7 cellular contexts compared by ENCODE assay signal in genomic region chr6:30517767-30518504, GRCh38. TPM values are rescaled to one million over a fixed set of nuclear protein-coding genes. Genes with fewer than 3 reads are reported as not detected.
A peak's percentile ranks its signal among the peaks of the same experiment; 100 is the strongest.
DNase-seq lines count a peak whose midpoint lies in the region; ATAC-seq and TF ChIP-seq lines count a peak whose summit lies in the region.
"Not testable (repeated sequence)": the region's sequence is repeated elsewhere in the genome, so short reads cannot be mapped to it uniquely, and the experiment has no call there.

No MANE protein-coding gene starts in this region.

- H3K27me3 ChIP-seq in CD4-positive, alpha-beta memory T cell (ENCODE audit: insufficient read depth, low read length); heart right ventricle: not testable (repeated sequence)

- not testable (repeated sequence) for H3K9me3 ChIP-seq in CD4-positive, alpha-beta memory T cell (ENCODE audit: control insufficient read depth in 1 of 2, low read length in 2 of 2); heart right ventricle

- peaks cover 1 to 13% of the 10 kb centered on the region in 2 donors for H3K36me3 Mint-ChIP-seq in CD4-positive, alpha-beta memory T cell
- H3K36me3 Mint-ChIP-seq in T-cell, result peaks cover 18% of the 10 kb centered on the region
- peaks cover 43% of the 10 kb centered on the region for H3K36me3 Mint-ChIP-seq in activated CD8-positive, alpha-beta T cell treated with anti-CD3 and anti-CD28 coated beads for 36 hours (ENCODE audit: low read depth)
- H3K36me3 Mint-ChIP-seq in activated naive CD4-positive, alpha-beta T cell treated with anti-CD3 and anti-CD28 coated beads, Interleukin-2, amount 50 U/mL, for 24 hours, result peaks cover 21% of the 10 kb centered on the region
- not testable (repeated sequence) for H3K36me3 Mint-ChIP-seq in natural killer cell
- H3K36me3 Mint-ChIP-seq in stimulated activated effector memory CD8-positive, alpha-beta T cell treated with anti-CD3 and anti-CD28 coated beads, Interleukin-12 subunit alpha, Interleukin-12 subunit beta, amount 100 ng/mL, for 72 hours, result peaks cover 15% of the 10 kb centered on the region

- not testable (repeated sequence) for ATAC-seq in T-cell (replicated peaks in 1 of 4); activated CD8-positive, alpha-beta T cell treated with anti-CD3 and anti-CD28 coated beads for 36 hours; natural killer cell; stimulated activated effector memory CD8-positive, alpha-beta T cell treated with anti-CD3 and anti-CD28 coated beads, Interleukin-12 subunit alpha, Interleukin-12 subunit beta, amount 100 ng/mL, for 72 hours
- ATAC-seq in heart right ventricle, result peak in 1 of 8 donors; percentile 39

- H3K4me3 ChIP-seq in CD4-positive, alpha-beta memory T cell (ENCODE audit: low read length in 2 of 2); heart right ventricle: not testable (repeated sequence)

- H3K4me1 Mint-ChIP-seq in CD4-positive, alpha-beta memory T cell, result peaks cover 28 to 68% (median 43%) of the 10 kb centered on the region in 4 donors
- peaks cover 60 to 67% (median 60%) of the 10 kb centered on the region in 3 donors for H3K4me1 Mint-ChIP-seq in T-cell
- peaks cover 55% of the 10 kb centered on the region for H3K4me1 Mint-ChIP-seq in activated CD8-positive, alpha-beta T cell treated with anti-CD3 and anti-CD28 coated beads for 36 hours (ENCODE audit: low read depth)
- H3K4me1 Mint-ChIP-seq in activated naive CD4-positive, alpha-beta T cell treated with anti-CD3 and anti-CD28 coated beads, Interleukin-2, amount 50 U/mL, for 24 hours, result peaks cover 71% of the 10 kb centered on the region
- H3K4me1 Mint-ChIP-seq in natural killer cell, result peaks cover 31 to 32% of the 10 kb centered on the region in 2 donors
- H3K4me1 Mint-ChIP-seq in stimulated activated effector memory CD8-positive, alpha-beta T cell treated with anti-CD3 and anti-CD28 coated beads, Interleukin-12 subunit alpha, Interleukin-12 subunit beta, amount 100 ng/mL, for 72 hours, result peaks cover 43% of the 10 kb centered on the region

- not testable (repeated sequence) for H3K36me3 ChIP-seq in CD4-positive, alpha-beta memory T cell (ENCODE audit: insufficient read depth, low read length); heart right ventricle

- H3K27ac ChIP-seq in CD4-positive, alpha-beta memory T cell (ENCODE audit: low read depth, low read length), result not testable (repeated sequence)
- peak overlapping the region in 8 of 10 donors; percentile 10 to 98 (median 92) for H3K27ac ChIP-seq in heart right ventricle

- peak overlapping the region; percentile 78 to 99 (median 87) for H3K27ac Mint-ChIP-seq in CD4-positive, alpha-beta memory T cell
- H3K27ac Mint-ChIP-seq in T-cell (peak overlapping the region; percentile 82 to 86), natural killer cell (peak overlapping the region; percentile 93 to 96)
- peak overlapping the region; percentile 97 for H3K27ac Mint-ChIP-seq in activated CD8-positive, alpha-beta T cell treated with anti-CD3 and anti-CD28 coated beads for 36 hours
- peak overlapping the region; percentile 84 for H3K27ac Mint-ChIP-seq in activated naive CD4-positive, alpha-beta T cell treated with anti-CD3 and anti-CD28 coated beads, Interleukin-2, amount 50 U/mL, for 24 hours
- H3K27ac Mint-ChIP-seq in stimulated activated effector memory CD8-positive, alpha-beta T cell treated with anti-CD3 and anti-CD28 coated beads, Interleukin-12 subunit alpha, Interleukin-12 subunit beta, amount 100 ng/mL, for 72 hours, result peak overlapping the region; percentile 56

- TF ChIP-seq CTCF in activated CD8-positive, alpha-beta T cell treated with anti-CD3 and anti-CD28 coated beads for 36 hours (IDR thresholded peaks at IDR 0.05); heart right ventricle (IDR thresholded peaks at IDR 0.05); natural killer cell (IDR thresholded peaks at IDR 0.05): not testable (repeated sequence)

- 93% methylated on average over 21 of the region's 21 CpGs for WGBS in heart right ventricle, 2 donors

- intact Hi-C loops in CD4-positive, alpha-beta memory T cell (cut with micrococcal nuclease); activated CD8-positive, alpha-beta T cell treated with anti-CD3 and anti-CD28 coated beads for 36 hours (cut with micrococcal nuclease); heart right ventricle (cut with DNase I): not testable (repeated sequence)
- intact Hi-C loops in natural killer cell (cut with micrococcal nuclease), result loop anchor here (2.0 kb wide), 1 partner anchor 15 kb away; no protein-coding TSS in a partner anchor

- peak overlapping the region in 7 of 8 donors; percentile 6 to 60 (median 32) for H3K4me3 Mint-ChIP-seq in CD4-positive, alpha-beta memory T cell
- peak overlapping the region in 2 of 3 donors; percentile 36 to 89 for H3K4me3 Mint-ChIP-seq in T-cell
- peak overlapping the region; percentile 37 for H3K4me3 Mint-ChIP-seq in activated CD8-positive, alpha-beta T cell treated with anti-CD3 and anti-CD28 coated beads for 36 hours
- peak overlapping the region; percentile 68 for H3K4me3 Mint-ChIP-seq in activated naive CD4-positive, alpha-beta T cell treated with anti-CD3 and anti-CD28 coated beads, Interleukin-2, amount 50 U/mL, for 24 hours
- peak overlapping the region; percentile 57 for H3K4me3 Mint-ChIP-seq in natural killer cell
- H3K4me3 Mint-ChIP-seq in stimulated activated effector memory CD8-positive, alpha-beta T cell treated with anti-CD3 and anti-CD28 coated beads, Interleukin-12 subunit alpha, Interleukin-12 subunit beta, amount 100 ng/mL, for 72 hours, result peak overlapping the region; percentile 6

- CTCF ChIA-PET in CD4-positive, alpha-beta memory T cell (lab: Charles Lee; ENCODE audit: partially characterized antibody), result interaction anchor here (0.8 to 5.5 kb wide), 10 partner anchors 12 to 97 kb away, joined by 3 to 40 read pairs (median 6); no protein-coding TSS in a partner anchor
- CTCF ChIA-PET in T-cell (lab: Charles Lee), result interaction anchor here (0.6 to 1.6 kb wide), 6 partner anchors 9 to 81 kb away, joined by 3 to 11 read pairs (median 6); no protein-coding TSS in a partner anchor
- CTCF ChIA-PET in activated CD8-positive, alpha-beta T cell treated with anti-CD3 and anti-CD28 coated beads for 36 hours (lab: Charles Lee), result interaction anchor here (0.8 to 2.6 kb wide), 7 partner anchors 9 to 34 kb away, joined by 3 to 18 read pairs (median 5); no protein-coding TSS in a partner anchor

- POLR2A ChIA-PET in CD4-positive, alpha-beta memory T cell (lab: Charles Lee; ENCODE audit: partially characterized antibody), result interaction anchor here (1.0 to 21.2 kb wide), 8 partner anchors 9 to 226 kb away, joined by 3 to 743 read pairs (median 16); partner anchors contain the start of genes GNL1, HLA-E and PRR3
- POLR2A ChIA-PET in T-cell (lab: Charles Lee), result not testable (repeated sequence)
- POLR2A ChIA-PET in activated CD8-positive, alpha-beta T cell treated with anti-CD3 and anti-CD28 coated beads for 36 hours (lab: Charles Lee), result interaction anchor here (0.9 to 14.0 kb wide), 7 partner anchors 8 to 98 kb away, joined by 4 to 251 read pairs (median 4); no protein-coding TSS in a partner anchor

- H3K27me3 Mint-ChIP-seq in CD4-positive, alpha-beta memory T cell; T-cell; activated CD8-positive, alpha-beta T cell treated with anti-CD3 and anti-CD28 coated beads for 36 hours; activated naive CD4-positive, alpha-beta T cell treated with anti-CD3 and anti-CD28 coated beads, Interleukin-2, amount 50 U/mL, for 24 hours; natural killer cell (ENCODE audit: low read depth in 2 of 2): not testable (repeated sequence)

- not testable (repeated sequence) for DNase-seq in CD4-positive, alpha-beta memory T cell; T-cell; activated CD8-positive, alpha-beta T cell treated with anti-CD3 and anti-CD28 coated beads for 36 hours; heart right ventricle; natural killer cell; stimulated activated effector memory CD8-positive, alpha-beta T cell treated with anti-CD3 and anti-CD28 coated beads, Interleukin-12 subunit alpha, Interleukin-12 subunit beta, amount 100 ng/mL, for 72 hours (ENCODE audit: low spot score in 2 of 2)

- peaks cover 0 to 11% (median 7%) of the 10 kb centered on the region in 8 donors for H3K9me3 Mint-ChIP-seq in CD4-positive, alpha-beta memory T cell
- H3K9me3 Mint-ChIP-seq in T-cell, result peaks cover 2 to 12% (median 7%) of the 10 kb centered on the region in 3 donors
- H3K9me3 Mint-ChIP-seq in activated CD8-positive, alpha-beta T cell treated with anti-CD3 and anti-CD28 coated beads for 36 hours, result peaks cover 40% of the 10 kb centered on the region
- H3K9me3 Mint-ChIP-seq in activated naive CD4-positive, alpha-beta T cell treated with anti-CD3 and anti-CD28 coated beads, Interleukin-2, amount 50 U/mL, for 24 hours; natural killer cell; stimulated activated effector memory CD8-positive, alpha-beta T cell treated with anti-CD3 and anti-CD28 coated beads, Interleukin-12 subunit alpha, Interleukin-12 subunit beta, amount 100 ng/mL, for 72 hours: not testable (repeated sequence)

- peaks cover 48% of the 10 kb centered on the region for H3K4me1 ChIP-seq in CD4-positive, alpha-beta memory T cell (ENCODE audit: insufficient read depth, low read length)
- H3K4me1 ChIP-seq in heart right ventricle, result peaks cover 0 to 23% (median 7%) of the 10 kb centered on the region in 9 donors

RNA-seq across cellular contexts. Expression of gene HLA-E, which starts 28.6 kb away (rescaled TPM):
- total RNA-seq in CD4-positive, alpha-beta memory T cell, result 1,000 to 10,000 TPM; 1,097 to 1,122 TPM
- polyA plus RNA-seq in CD4-positive, alpha-beta memory T cell, result 1,000 to 10,000 TPM; 2,441 to 3,541 TPM
- total RNA-seq in T-cell (1,000 to 10,000 TPM; 1,114 to 1,417 (median 1,253) TPM), heart right ventricle (100 to 1,000 TPM; 121 to 482 (median 155) TPM), natural killer cell (1,000 to 10,000 TPM; 1,807 to 2,048 (median 1,904) TPM)
- 100 to 1,000 TPM; 493 to 499 TPM for total RNA-seq in activated CD8-positive, alpha-beta T cell treated with anti-CD3 and anti-CD28 coated beads for 36 hours
- 100 to 1,000 TPM; 232 to 263 TPM for polyA plus RNA-seq in heart right ventricle

RNA-seq across cellular contexts. Expression of gene GNL1, which starts 38.4 kb away (rescaled TPM):
- 10 to 100 TPM; 83.4 to 83.9 TPM for total RNA-seq in CD4-positive, alpha-beta memory T cell
- polyA plus RNA-seq in CD4-positive, alpha-beta memory T cell, result 10 to 100 TPM; 37.4 to 51.5 TPM
- 100 to 1,000 TPM in 2 of 5 donors, 10 to 100 TPM in 3; 65.5 to 167 (median 72.9) TPM for total RNA-seq in T-cell
- 100 to 1,000 TPM; 107 to 122 TPM for total RNA-seq in activated CD8-positive, alpha-beta T cell treated with anti-CD3 and anti-CD28 coated beads for 36 hours
- 10 to 100 TPM; 17.3 to 34.1 (median 19.8) TPM for total RNA-seq in heart right ventricle
- 10 to 100 TPM; 20.3 to 29.9 TPM for polyA plus RNA-seq in heart right ventricle
- total RNA-seq in natural killer cell, result 100 to 1,000 TPM; 137 to 208 (median 187) TPM

RNA-seq across cellular contexts. Expression of gene PRR3, which starts 39.2 kb away (rescaled TPM):
- 10 to 100 TPM; 26.4 to 29.1 TPM for total RNA-seq in CD4-positive, alpha-beta memory T cell
- polyA plus RNA-seq in CD4-positive, alpha-beta memory T cell, result 1 to 10 TPM; 4.3 to 8.5 TPM
- total RNA-seq in T-cell, result 10 to 100 TPM; 12.8 to 22.1 (median 19.7) TPM
- 10 to 100 TPM; 23.0 to 24.6 TPM for total RNA-seq in activated CD8-positive, alpha-beta T cell treated with anti-CD3 and anti-CD28 coated beads for 36 hours
- total RNA-seq in heart right ventricle, result 1 to 10 TPM; 1.7 to 4.2 (median 2.6) TPM
- 1 to 10 TPM; 4.1 to 8.2 TPM for polyA plus RNA-seq in heart right ventricle
- total RNA-seq in natural killer cell, result 10 to 100 TPM in 2 of 3 donors, 1 to 10 TPM in 1; 9.5 to 14.8 (median 13.9) TPM

RNA-seq across cellular contexts. Expression of gene ABCF1, which starts 53.3 kb away (rescaled TPM):
- total RNA-seq in CD4-positive, alpha-beta memory T cell, result 10 to 100 TPM; 60.8 to 66.8 TPM
- 10 to 100 TPM in 1 of 2 donors, 1 to 10 TPM in 1; 7.5 to 46.6 TPM for polyA plus RNA-seq in CD4-positive, alpha-beta memory T cell
- total RNA-seq in T-cell, result 10 to 100 TPM; 61.1 to 89.9 (median 73.8) TPM
- 10 to 100 TPM; 86.9 to 88.0 TPM for total RNA-seq in activated CD8-positive, alpha-beta T cell treated with anti-CD3 and anti-CD28 coated beads for 36 hours
- total RNA-seq in heart right ventricle, result 10 to 100 TPM; 37.1 to 49.1 (median 42.1) TPM
- 10 to 100 TPM; 32.6 to 36.6 TPM for polyA plus RNA-seq in heart right ventricle
- 100 to 1,000 TPM in 2 of 3 donors, 10 to 100 TPM in 1; 91.4 to 138 (median 138) TPM for total RNA-seq in natural killer cell

Comparison
In these comparisons a context has a peak if more than half of its experiments do, and no peak if none do; other contexts are left out.
1. H3K4me3 Mint-ChIP-seq: peak in every context shown above with its lines; median percentile 68 in activated naive CD4-positive, alpha-beta T cell treated with anti-CD3 and anti-CD28 coated beads, Interleukin-2, amount 50 U/mL, for 24 hours; 62 in T-cell; 57 in natural killer cell; 37 in activated CD8-positive, alpha-beta T cell treated with anti-CD3 and anti-CD28 coated beads for 36 hours; 32 in CD4-positive, alpha-beta memory T cell; 6 in stimulated activated effector memory CD8-positive, alpha-beta T cell treated with anti-CD3 and anti-CD28 coated beads, Interleukin-12 subunit alpha, Interleukin-12 subunit beta, amount 100 ng/mL, for 72 hours.